ENCODE assay signal across 8 cellular contexts in the genomic region with DNA sequence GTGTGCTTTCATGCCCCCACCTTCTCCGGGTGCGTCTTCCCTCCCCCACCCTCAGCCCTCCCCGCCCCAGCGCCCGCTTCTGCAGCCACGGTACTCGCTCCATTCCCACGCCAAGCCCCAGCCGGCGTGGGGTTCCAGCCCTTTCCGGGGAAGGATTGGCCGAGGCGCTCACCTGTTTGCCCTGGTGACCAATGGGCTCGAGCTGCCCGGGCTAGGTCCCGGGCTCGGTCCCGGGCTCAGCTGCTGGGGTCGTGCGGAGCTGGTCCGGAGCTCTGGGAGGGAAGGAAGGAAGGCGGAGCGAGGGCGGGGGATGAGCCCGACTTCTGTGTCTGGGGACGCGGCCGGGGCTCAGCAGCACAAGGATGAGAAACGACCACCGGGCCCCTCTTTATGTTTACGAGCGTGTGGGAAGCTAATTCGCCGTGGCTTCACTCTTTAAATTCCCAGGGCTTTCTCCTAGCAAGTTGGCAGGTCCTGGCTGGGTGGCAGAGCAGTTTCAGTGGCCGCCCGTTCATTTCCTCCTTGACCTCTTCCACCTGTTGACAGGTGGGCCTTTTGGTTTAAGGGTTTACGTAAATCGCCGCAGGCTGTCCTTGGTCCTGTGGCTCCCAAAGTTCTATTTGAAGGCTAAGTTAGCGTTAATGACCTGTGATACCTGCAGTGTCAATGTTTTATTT. TPM values are rescaled to one million over a fixed set of nuclear protein-coding genes. Genes with fewer than 3 reads are reported as not detected.
DNase-seq lines count a peak whose midpoint lies in the region; ATAC-seq and TF ChIP-seq lines count a peak whose summit lies in the region.

A gene with protein sequence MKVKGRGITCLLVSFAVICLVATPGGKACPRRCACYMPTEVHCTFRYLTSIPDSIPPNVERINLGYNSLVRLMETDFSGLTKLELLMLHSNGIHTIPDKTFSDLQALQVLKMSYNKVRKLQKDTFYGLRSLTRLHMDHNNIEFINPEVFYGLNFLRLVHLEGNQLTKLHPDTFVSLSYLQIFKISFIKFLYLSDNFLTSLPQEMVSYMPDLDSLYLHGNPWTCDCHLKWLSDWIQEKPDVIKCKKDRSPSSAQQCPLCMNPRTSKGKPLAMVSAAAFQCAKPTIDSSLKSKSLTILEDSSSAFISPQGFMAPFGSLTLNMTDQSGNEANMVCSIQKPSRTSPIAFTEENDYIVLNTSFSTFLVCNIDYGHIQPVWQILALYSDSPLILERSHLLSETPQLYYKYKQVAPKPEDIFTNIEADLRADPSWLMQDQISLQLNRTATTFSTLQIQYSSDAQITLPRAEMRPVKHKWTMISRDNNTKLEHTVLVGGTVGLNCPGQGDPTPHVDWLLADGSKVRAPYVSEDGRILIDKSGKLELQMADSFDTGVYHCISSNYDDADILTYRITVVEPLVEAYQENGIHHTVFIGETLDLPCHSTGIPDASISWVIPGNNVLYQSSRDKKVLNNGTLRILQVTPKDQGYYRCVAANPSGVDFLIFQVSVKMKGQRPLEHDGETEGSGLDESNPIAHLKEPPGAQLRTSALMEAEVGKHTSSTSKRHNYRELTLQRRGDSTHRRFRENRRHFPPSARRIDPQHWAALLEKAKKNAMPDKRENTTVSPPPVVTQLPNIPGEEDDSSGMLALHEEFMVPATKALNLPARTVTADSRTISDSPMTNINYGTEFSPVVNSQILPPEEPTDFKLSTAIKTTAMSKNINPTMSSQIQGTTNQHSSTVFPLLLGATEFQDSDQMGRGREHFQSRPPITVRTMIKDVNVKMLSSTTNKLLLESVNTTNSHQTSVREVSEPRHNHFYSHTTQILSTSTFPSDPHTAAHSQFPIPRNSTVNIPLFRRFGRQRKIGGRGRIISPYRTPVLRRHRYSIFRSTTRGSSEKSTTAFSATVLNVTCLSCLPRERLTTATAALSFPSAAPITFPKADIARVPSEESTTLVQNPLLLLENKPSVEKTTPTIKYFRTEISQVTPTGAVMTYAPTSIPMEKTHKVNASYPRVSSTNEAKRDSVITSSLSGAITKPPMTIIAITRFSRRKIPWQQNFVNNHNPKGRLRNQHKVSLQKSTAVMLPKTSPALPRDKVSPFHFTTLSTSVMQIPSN (N-terminal part only) (minus strand): TSS at position 288 of the 677 bp plus-strand sequence. CDS start 2,352 bp downstream, outside the sequence.

- H3K36me3 ChIP-seq in PC-9 (ENCODE audit: low read depth) (no peaks in the 10 kb centered on the region), trophoblast cell (ENCODE audit: control insufficient read depth in 1 of 2, insufficient read depth in 2 of 2, low read length in 2 of 2) (no peaks in the 10 kb centered on the region)

- no peaks in the 10 kb centered on the region for H3K79me1 ChIP-seq in trophoblast cell (ENCODE audit: low read length)

- H3F3A ChIP-seq in PC-9 (ENCODE audit: insufficient read depth, low read depth), result no peaks in the 10 kb centered on the region

- intact Hi-C loops in Calu3 (cut with micrococcal nuclease; ENCODE audit: unreplicated experiment), result no loop called here
- intact Hi-C loops in PC-9 (cut with micrococcal nuclease; ENCODE audit: unreplicated experiment), result loop anchor here (10.0 kb wide), 2 partner anchors 166 to 194 kb away; no protein-coding TSS in a partner anchor

- no peak within 1 kb of the TSS for H2BK12ac ChIP-seq in trophoblast cell (ENCODE audit: low read length)

- H3K4me3 Mint-ChIP-seq in Calu3 (ENCODE audit: low read depth, unreplicated experiment) (peak within 1 kb of the TSS; percentile 81), glutamatergic neuron (ENCODE audit: unreplicated experiment) (peak within 1 kb of the TSS; percentile 84)

- H3K9ac ChIP-seq in trophoblast cell (ENCODE audit: low read length), result no peak within 1 kb of the TSS

- H3K4me3 ChIP-seq in PC-9 (peak within 1 kb of the TSS; percentile 72), trophoblast cell (ENCODE audit: low read depth, low read length) (peak within 1 kb of the TSS; percentile 37)

- H3K36me3 Mint-ChIP-seq in Calu3 (ENCODE audit: insufficient read depth, unreplicated experiment) (peaks cover 9% of the 10 kb centered on the region), glutamatergic neuron (ENCODE audit: unreplicated experiment) (no peaks in the 10 kb centered on the region)

- peak within 1 kb of the TSS; percentile 93 for H2AFZ ChIP-seq in PC-9
- H2AFZ ChIP-seq in trophoblast cell (ENCODE audit: insufficient read depth, low read length, poor library complexity), result peak within 1 kb of the TSS; percentile 66

- POLR2A ChIA-PET in PC-9 (lab: Charles Lee; ENCODE audit: unreplicated experiment), result interaction anchor here (0.6 kb wide), 1 partner anchor 149 kb away, joined by 10 read pairs; no protein-coding TSS in a partner anchor

- H3K4me2 ChIP-seq in PC-9 (peak within 1 kb of the TSS; percentile 86), trophoblast cell (ENCODE audit: low read length) (peak within 1 kb of the TSS; percentile 92)

- H3K4me1 ChIP-seq in PC-9 (replicated peaks; ENCODE audit: insufficient read depth) (0 out of 2 replicates have a peak, but pooled peaks cover 6% of the 10 kb centered on the region), trophoblast cell (ENCODE audit: control insufficient read depth in 1 of 2, insufficient read depth in 2 of 2, low read length in 2 of 2) (peaks cover 0 to 2% of the 10 kb centered on the region in 2 experiments)

- no peak within 1 kb of the TSS for H2BK120ac ChIP-seq in trophoblast cell (ENCODE audit: insufficient read depth, low read length, poor library complexity)

- TF ChIP-seq CTCF in Calu3 (IDR thresholded peaks at IDR 0.05; ENCODE audit: unreplicated experiment), result no peak
- TF ChIP-seq CTCF in PC-9 (conservative IDR thresholded peaks at IDR 0.05), result no peak
- no peak for TF ChIP-seq CTCF in glutamatergic neuron (IDR thresholded peaks at IDR 0.05; ENCODE audit: partially characterized antibody, unreplicated experiment)

- no peaks in the 10 kb centered on the region for H4K20me1 ChIP-seq in PC-9 (ENCODE audit: insufficient read depth)

- H3K27me3 ChIP-seq in PC-9 (ENCODE audit: insufficient read depth, low read depth), result no peaks in the 10 kb centered on the region
- no peaks in the 10 kb centered on the region for H3K27me3 ChIP-seq in trophoblast cell (ENCODE audit: insufficient read depth, low read length)

- no peaks in the 10 kb centered on the region for H3K79me2 ChIP-seq in PC-9 (ENCODE audit: low read depth)
- peaks cover 1% of the 10 kb centered on the region for H3K79me2 ChIP-seq in trophoblast cell (ENCODE audit: control insufficient read depth, insufficient read depth, low read length, poor library complexity)

- H3K27ac Mint-ChIP-seq in Calu3 (ENCODE audit: unreplicated experiment) (peak within 1 kb of the TSS; percentile 27), glutamatergic neuron (ENCODE audit: unreplicated experiment) (no peak within 1 kb of the TSS)

- ATAC-seq in GM21526 (IDR thresholded peaks at IDR 0.05; ENCODE audit: low FRiP score, unreplicated experiment), result no peak

- no peaks in the 10 kb centered on the region for H3K9me3 ChIP-seq in PC-9 (ENCODE audit: insufficient read depth, low read depth)
- H3K9me3 ChIP-seq in trophoblast cell (ENCODE audit: insufficient read depth, low read depth, low read length), result no peaks in the 10 kb centered on the region

- no peak within 1 kb of the TSS for H4K8ac ChIP-seq in trophoblast cell (ENCODE audit: low read depth, low read length)

- BruUV-seq in Calu3 (replicated peaks; lab: Mats Ljungman, UMichigan), result no TSS peak
- BruUV-seq in PC-9 (replicated peaks; lab: Mats Ljungman, UMichigan), result no TSS peak

- no peak within 1 kb of the TSS for H3K18ac ChIP-seq in trophoblast cell (ENCODE audit: low read length)

- H3K9me3 Mint-ChIP-seq in Calu3 (ENCODE audit: low read depth, unreplicated experiment) (no peaks in the 10 kb centered on the region), glutamatergic neuron (ENCODE audit: unreplicated experiment) (no peaks in the 10 kb centered on the region)

- H3K4me1 Mint-ChIP-seq in Calu3 (ENCODE audit: low read depth, unreplicated experiment), result no peaks in the 10 kb centered on the region
- peaks cover 3% of the 10 kb centered on the region for H3K4me1 Mint-ChIP-seq in glutamatergic neuron (ENCODE audit: low read depth, unreplicated experiment)

- DNase-seq in Calu3, result peak; percentile 28
- DNase-seq in PC-9, result peak in 1 of 2 experiments; percentile 18
- DNase-seq in glutamatergic neuron, result peak; percentile 36
- no peak for DNase-seq in trophoblast cell
- DNase-seq in A172 (ENCODE audit: low spot score), result no peak
- no peak for DNase-seq in inferior parietal cortex (ENCODE audit: extremely low spot score)
- no peak for DNase-seq in cerebellar nuclear complex (lab: John Stamatoyannopoulos, UW)

- H3K9me2 ChIP-seq in PC-9 (ENCODE audit: insufficient read depth), result no peaks in the 10 kb centered on the region

- H3K4ac ChIP-seq in trophoblast cell (ENCODE audit: low read depth, low read length), result no peak within 1 kb of the TSS

- no peak within 1 kb of the TSS for H3K27ac ChIP-seq in PC-9
- H3K27ac ChIP-seq in trophoblast cell (ENCODE audit: low read depth, low read length), result no peak within 1 kb of the TSS

- H4K12ac ChIP-seq in trophoblast cell (ENCODE audit: low read depth, low read length), result no peak within 1 kb of the TSS

- CTCF ChIA-PET in Calu3 (lab: Charles Lee) (interaction anchor here (0.6 to 0.9 kb wide), 2 partner anchors 376 to 384 kb away, joined by 4 to 7 read pairs; no protein-coding TSS in a partner anchor), PC-9 (lab: Charles Lee) (interaction anchor here (0.6 kb wide), 1 partner anchor 307 kb away, joined by 7 read pairs; no protein-coding TSS in a partner anchor)

- no peak within 1 kb of the TSS for H4K91ac ChIP-seq in trophoblast cell (ENCODE audit: low read depth, low read length)

- no peak within 1 kb of the TSS for H3K14ac ChIP-seq in trophoblast cell (ENCODE audit: low read length)

- H3K23ac ChIP-seq in trophoblast cell (ENCODE audit: low read length), result no peak within 1 kb of the TSS

- no peak within 1 kb of the TSS for H2AK5ac ChIP-seq in trophoblast cell (ENCODE audit: low read length)

- H2BK5ac ChIP-seq in trophoblast cell (ENCODE audit: low read depth, low read length, poor library complexity), result no peak within 1 kb of the TSS

- H3K27me3 Mint-ChIP-seq in Calu3 (ENCODE audit: unreplicated experiment) (no peaks in the 10 kb centered on the region), glutamatergic neuron (ENCODE audit: unreplicated experiment) (peaks cover 1% of the 10 kb centered on the region)

- no CpG with 5 or more reads among the region's 40 CpGs for WGBS in trophoblast cell (ENCODE audit: extremely low coverage, insufficient coverage, insufficient read length)

RNA-seq across cellular contexts. Expression of the gene that starts here (rescaled TPM):
- total RNA-seq in Calu3 (2022), result 0.24 and 0.29 TPM in 2 replicates
- total RNA-seq in PC-9 (2021), result 0.25 and 0.55 TPM in 2 replicates
- 0.05 TPM for total RNA-seq in glutamatergic neuron (ENCODE audit: unreplicated experiment)
- 0.07 and 0.08 TPM in 2 replicates for polyA plus RNA-seq in trophoblast cell (2013)
- total RNA-seq in A172 (2014; rRNA removed; shearing (Covaris generic)), result 0.31 and 1.3 TPM in 2 replicates

Comparison
In these comparisons a context has a peak if more than half of its experiments do, and no peak if none do; other contexts are left out.
1. Peak in DNase-seq in Calu3; RNA of the gene not detected or under 1 TPM.
2. Peak in DNase-seq in glutamatergic neuron; RNA of the gene not detected or under 1 TPM.